3 cellular contexts compared by ENCODE assay signal in the genomic region with DNA sequence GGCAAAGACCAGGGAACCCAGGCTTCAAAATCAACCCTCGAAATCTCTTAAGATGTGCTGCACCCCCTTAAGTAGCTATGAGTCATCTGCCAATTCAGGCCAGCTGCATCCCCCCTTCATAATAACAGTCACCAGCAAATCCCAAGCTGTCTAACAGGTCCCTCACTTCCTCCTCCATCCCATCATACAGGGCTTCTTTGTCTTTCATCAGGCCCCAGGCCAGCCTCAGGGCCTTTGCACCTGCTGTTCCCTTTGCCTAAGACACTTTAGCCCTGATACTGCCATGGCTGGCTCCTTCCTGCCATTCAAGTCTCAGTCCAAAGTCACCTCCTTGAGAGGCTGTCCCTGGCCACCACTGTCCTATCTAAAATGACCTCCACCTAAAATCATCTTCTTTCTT.
TF ChIP-seq lines count a peak whose summit lies in the region.

No MANE protein-coding gene starts in this region.

TF ChIP-seq in SK-N-SH, 30 proteins besides CTCF, POLR2A, EP300 and RAD21:
- TF ChIP-seq, protein P1, sequence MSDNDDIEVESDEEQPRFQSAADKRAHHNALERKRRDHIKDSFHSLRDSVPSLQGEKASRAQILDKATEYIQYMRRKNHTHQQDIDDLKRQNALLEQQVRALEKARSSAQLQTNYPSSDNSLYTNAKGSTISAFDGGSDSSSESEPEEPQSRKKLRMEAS (IDR thresholded peaks at IDR 0.05; ENCODE audit: low read depth): no peak
- TF ChIP-seq SMC3 (IDR thresholded peaks at IDR 0.05; ENCODE audit: low read depth, low read length): no peak
- TF ChIP-seq GABPA (IDR thresholded peaks at IDR 0.05; ENCODE audit: low read depth): no peak
- TF ChIP-seq MEF2A (IDR thresholded peaks at IDR 0.05; ENCODE audit: borderline replicate concordance, low read depth): no peak
- no peak for TF ChIP-seq TEAD4 (IDR thresholded peaks at IDR 0.05; ENCODE audit: borderline replicate concordance, insufficient read depth)
- no peak for TF ChIP-seq GATA2 (CRISPR knock-in tag; IDR thresholded peaks at IDR 0.05)
- no peak for TF ChIP-seq RXRA (IDR thresholded peaks at IDR 0.05; ENCODE audit: borderline replicate concordance, low read depth)
- no peak for TF ChIP-seq FOSL2 (IDR thresholded peaks at IDR 0.05; ENCODE audit: borderline replicate concordance, low read depth)
- TF ChIP-seq JUND (IDR thresholded peaks at IDR 0.05): no peak
- TF ChIP-seq YY1 (IDR thresholded peaks at IDR 0.05; ENCODE audit: low read depth): no peak

TF ChIP-seq in SK-N-SH treated with all-trans-retinoic acid at 6 μM for 48 hours, 23 proteins besides CTCF, POLR2A, EP300 and RAD21:
- TF ChIP-seq, protein P2, sequence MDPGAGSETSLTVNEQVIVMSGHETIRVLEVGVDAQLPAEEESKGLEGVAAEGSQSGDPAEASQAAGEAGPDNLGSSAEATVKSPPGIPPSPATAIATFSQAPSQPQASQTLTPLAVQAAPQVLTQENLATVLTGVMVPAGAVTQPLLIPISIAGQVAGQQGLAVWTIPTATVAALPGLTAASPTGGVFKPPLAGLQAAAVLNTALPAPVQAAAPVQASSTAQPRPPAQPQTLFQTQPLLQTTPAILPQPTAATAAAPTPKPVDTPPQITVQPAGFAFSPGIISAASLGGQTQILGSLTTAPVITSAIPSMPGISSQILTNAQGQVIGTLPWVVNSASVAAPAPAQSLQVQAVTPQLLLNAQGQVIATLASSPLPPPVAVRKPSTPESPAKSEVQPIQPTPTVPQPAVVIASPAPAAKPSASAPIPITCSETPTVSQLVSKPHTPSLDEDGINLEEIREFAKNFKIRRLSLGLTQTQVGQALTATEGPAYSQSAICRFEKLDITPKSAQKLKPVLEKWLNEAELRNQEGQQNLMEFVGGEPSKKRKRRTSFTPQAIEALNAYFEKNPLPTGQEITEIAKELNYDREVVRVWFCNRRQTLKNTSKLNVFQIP (CRISPR knock-in tag; IDR thresholded peaks at IDR 0.05; ENCODE audit: borderline replicate concordance, low read depth): no peak
- TF ChIP-seq RARB (CRISPR knock-in tag; IDR thresholded peaks at IDR 0.05): no peak
TF ChIP-seq in SK-N-SH treated with all-trans-retinoic acid at 6 μM for 48 hours: peak in this region for 0.

TF ChIP-seq in H1, 55 proteins besides CTCF, POLR2A, EP300 and RAD21:
- TF ChIP-seq KDM1A (IDR thresholded peaks at IDR 0.05; ENCODE audit: borderline replicate concordance, low read length) (peak; percentile 82; the same call in 1 of the 2 replicates), SUZ12 (IDR thresholded peaks at IDR 0.05; ENCODE audit: low read length) (no peak), BACH1 (IDR thresholded peaks at IDR 0.05; ENCODE audit: low read length) (no peak), HDAC2 (IDR thresholded peaks at IDR 0.05; ENCODE audit: borderline replicate concordance in 1 of 2, low read depth in 2 of 2, low read length in 2 of 2) (0 out of 4 replicates have a peak, but pooled peaks of 1 of the 2 experiments have one; percentile 45)
